Comparison of ENCODE assay signal across 14 cellular contexts in the genomic region with DNA sequence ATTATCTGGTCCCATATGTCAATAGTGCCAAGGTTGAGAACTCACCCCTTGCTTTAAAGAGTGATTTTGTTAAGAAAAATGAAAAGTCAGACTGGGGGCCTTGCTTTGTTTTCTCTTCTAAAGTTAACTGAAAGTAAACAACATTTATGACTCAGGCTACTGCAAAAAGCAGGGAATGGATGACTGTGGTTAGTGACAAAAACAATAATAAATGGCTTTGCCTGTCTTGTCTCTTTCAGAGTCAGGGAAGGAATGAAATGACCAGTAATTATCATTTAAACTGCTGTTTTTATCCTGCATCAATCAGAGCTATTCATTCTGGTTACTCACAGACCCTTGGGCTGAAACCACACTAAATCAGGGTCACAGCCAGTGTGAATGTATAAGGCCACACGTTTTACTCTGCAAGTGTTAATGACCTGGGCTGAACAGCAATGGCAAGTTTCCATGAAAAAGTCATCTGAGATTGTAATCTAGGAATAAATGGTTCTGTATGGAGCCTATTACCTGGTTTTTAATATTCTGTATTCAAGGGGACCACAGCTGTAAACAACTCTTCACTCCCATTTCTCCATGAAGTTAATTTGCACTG.
DNase-seq lines count a peak whose midpoint lies in the region; ATAC-seq and TF ChIP-seq lines count a peak whose summit lies in the region.
"Had no signal": no experiment of that assay in that cellular context is flagged by ENCODE, and none has a peak within 500 bp of the region (broad histone marks: within the 10 kb centered on the region; RNA-seq: fewer than 3 reads in every experiment).

No MANE protein-coding gene starts in this region.

- no peak overlapping the region for H3K27ac Mint-ChIP-seq in neural crest cell (ENCODE audit: unreplicated experiment)
- H3K27ac Mint-ChIP-seq in effector memory CD8-positive, alpha-beta T cell: no peak overlapping the region
- H3K27ac Mint-ChIP-seq: activated CD4-positive, alpha-beta T cell treated with anti-CD3 and anti-CD28 coated beads, Interleukin-2, amount 10 ng/mL, durations not matched to agents 24 days and 14 days had no signal

- H3K4me3 Mint-ChIP-seq in neural crest cell: peak overlapping the region; percentile 20
- no peak overlapping the region for H3K4me3 Mint-ChIP-seq in effector memory CD8-positive, alpha-beta T cell
- H3K4me3 Mint-ChIP-seq: activated CD4-positive, alpha-beta T cell treated with anti-CD3 and anti-CD28 coated beads, Interleukin-2, amount 10 ng/mL, durations not matched to agents 24 days and 14 days had no signal

- peak; percentile 60 for DNase-seq in NCI-H748 (lab: John Stamatoyannopoulos, UW; ENCODE audit: unreplicated experiment)
- DNase-seq in dedifferentiated amniotic fluid mesenchymal stem cell (ENCODE audit: extremely low spot score): peak; percentile 47
- DNase-seq in neural crest cell (ENCODE audit: low read depth, low spot score): no peak
- DNase-seq in activated CD4-positive, alpha-beta T cell treated with anti-CD3 and anti-CD28 coated beads for 48 hours: no peak
- no peak for DNase-seq in effector memory CD8-positive, alpha-beta T cell
- DNase-seq in NCI-H446 (lab: John Stamatoyannopoulos, UW): no peak
- DNase-seq: activated CD4-positive, alpha-beta T cell treated with anti-CD3 and anti-CD28 coated beads, Interleukin-2, amount 10 ng/mL, durations not matched to agents 24 days and 14 days; activated effector memory CD4-positive, alpha-beta T cell treated with Interleukin-2 at 50 U/mL for 16 hours; COR-L47; mucosa of descending colon; SIG-M5; upper lobe of right lung had no signal

- H3K36me3 Mint-ChIP-seq in neural crest cell (ENCODE audit: low read depth): peaks cover 19% of the 10 kb centered on the region
- H3K36me3 Mint-ChIP-seq in effector memory CD8-positive, alpha-beta T cell (ENCODE audit: insufficient read depth): no peaks in the 10 kb centered on the region

- peaks cover 63% of the 10 kb centered on the region for H3K4me1 Mint-ChIP-seq in neural crest cell
- H3K4me1 Mint-ChIP-seq in effector memory CD8-positive, alpha-beta T cell (ENCODE audit: low read depth in 2 of 2): no peaks in the 10 kb centered on the region
- H3K4me1 Mint-ChIP-seq: activated CD4-positive, alpha-beta T cell treated with anti-CD3 and anti-CD28 coated beads, Interleukin-2, amount 10 ng/mL, durations not matched to agents 24 days and 14 days had no signal

- no peak for TF ChIP-seq CTCF in neural crest cell (conservative IDR thresholded peaks at IDR 0.05)

- H3K27me3 Mint-ChIP-seq in neural crest cell (ENCODE audit: low read depth): no peaks in the 10 kb centered on the region
- no peaks in the 10 kb centered on the region for H3K27me3 Mint-ChIP-seq in effector memory CD8-positive, alpha-beta T cell

- ATAC-seq in GM18520 (IDR thresholded peaks at IDR 0.05; ENCODE audit: unreplicated experiment): peak; percentile 16
- ATAC-seq in effector memory CD8-positive, alpha-beta T cell (replicated peaks): no peak
- ATAC-seq in GM21515 (IDR thresholded peaks at IDR 0.05; ENCODE audit: unreplicated experiment): no peak
- ATAC-seq: mucosa of descending colon, upper lobe of right lung had no signal

- peaks cover 4% of the 10 kb centered on the region for H3K9me3 Mint-ChIP-seq in neural crest cell
- peaks cover 4 to 7% of the 10 kb centered on the region in 2 donors for H3K9me3 Mint-ChIP-seq in effector memory CD8-positive, alpha-beta T cell
- H3K9me3 Mint-ChIP-seq: activated CD4-positive, alpha-beta T cell treated with anti-CD3 and anti-CD28 coated beads, Interleukin-2, amount 10 ng/mL, durations not matched to agents 24 days and 14 days had no signal

Comparison
In these comparisons a context has a peak if more than half of its experiments do, and no peak if none do; other contexts are left out.
1. DNase-seq: peak in NCI-H748 (single experiment) and dedifferentiated amniotic fluid mesenchymal stem cell (single experiment); none in neural crest cell (single experiment), activated CD4-positive, alpha-beta T cell treated with anti-CD3 and anti-CD28 coated beads for 48 hours (single experiment), effector memory CD8-positive, alpha-beta T cell (0 of 3) and NCI-H446 (0 of 2).